In the genomic region with DNA sequence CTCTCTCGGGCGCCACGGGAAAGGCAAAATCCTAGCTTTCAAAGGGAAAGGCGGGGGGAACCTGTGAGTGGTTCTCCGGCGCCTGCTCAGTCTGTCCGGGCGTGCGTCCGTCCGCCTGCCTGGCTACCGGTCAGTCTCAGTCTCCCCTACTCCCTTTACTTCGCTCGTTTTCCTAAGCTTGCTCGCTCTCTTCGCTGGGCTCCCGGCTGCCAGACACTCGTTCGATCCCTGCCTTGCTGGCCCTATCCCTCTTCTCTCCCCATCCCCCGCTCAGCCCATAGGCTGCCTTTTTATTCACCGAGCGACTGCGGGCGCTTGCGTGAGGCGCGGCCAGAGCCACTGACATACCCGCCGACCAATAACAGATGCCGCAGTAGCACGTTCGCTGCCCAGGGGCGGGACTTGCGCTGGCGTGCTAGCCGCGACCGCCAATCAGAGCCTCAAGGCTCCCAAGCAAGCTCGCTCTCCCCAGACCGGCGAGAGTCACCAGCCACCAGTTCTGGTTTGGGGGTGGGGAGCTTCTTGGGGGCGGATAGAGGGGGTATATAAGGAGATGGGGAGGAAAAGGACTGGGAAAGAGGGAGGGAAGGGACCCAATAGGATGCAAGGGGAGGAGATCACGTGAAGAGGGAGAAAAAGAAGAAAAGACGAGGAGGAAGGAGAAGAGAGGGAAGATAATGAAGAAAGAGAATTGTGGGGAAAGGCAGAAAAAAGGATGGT, we compare ENCODE assay signal across 1 cellular context.
TF ChIP-seq lines count a peak whose summit lies in the region.

No MANE protein-coding gene starts in this region.

TF ChIP-seq in GM12878, 131 proteins besides CTCF, POLR2A, EP300 and RAD21 (continued from another document):
- TF ChIP-seq BHLHE40 (IDR thresholded peaks at IDR 0.05; ENCODE audit: borderline replicate concordance in 1 of 2, low read depth in 2 of 2, low read length in 1 of 2) = peak; percentile 71 to 92; a peak in 3 of 4 replicates
- TF ChIP-seq ZNF207 (IDR thresholded peaks at IDR 0.05; ENCODE audit: borderline replicate concordance) = no peak
- peak in 1 of 2 experiments; percentile 54; a peak in 1 of 3 replicates for TF ChIP-seq EGR1 (IDR thresholded peaks at IDR 0.05; ENCODE audit: borderline replicate concordance in 1 of 2, low read depth in 2 of 2, low read length in 2 of 2)
- peak; percentile 83 for TF ChIP-seq POLR2AphosphoS5 (IDR thresholded peaks at IDR 0.05; ENCODE audit: low read length)
- peak; percentile 61; the same call in 1 of the 2 replicates for TF ChIP-seq CREM (IDR thresholded peaks at IDR 0.05; ENCODE audit: low read depth)
- TF ChIP-seq NBN (IDR thresholded peaks at IDR 0.05) = peak; percentile 72
- peak; percentile 30; the same call in 1 of the 2 replicates for TF ChIP-seq RFX5 (IDR thresholded peaks at IDR 0.05; ENCODE audit: low read depth, low read length)
- no peak for TF ChIP-seq NR2C2 (IDR thresholded peaks at IDR 0.05; ENCODE audit: borderline replicate concordance, control insufficient read depth, insufficient read length, low read depth)
- TF ChIP-seq POLR2AphosphoS2 (IDR thresholded peaks at IDR 0.05; ENCODE audit: low read depth, low read length) = peak; percentile 63; the same call in 1 of the 2 replicates
- TF ChIP-seq, protein P1, sequence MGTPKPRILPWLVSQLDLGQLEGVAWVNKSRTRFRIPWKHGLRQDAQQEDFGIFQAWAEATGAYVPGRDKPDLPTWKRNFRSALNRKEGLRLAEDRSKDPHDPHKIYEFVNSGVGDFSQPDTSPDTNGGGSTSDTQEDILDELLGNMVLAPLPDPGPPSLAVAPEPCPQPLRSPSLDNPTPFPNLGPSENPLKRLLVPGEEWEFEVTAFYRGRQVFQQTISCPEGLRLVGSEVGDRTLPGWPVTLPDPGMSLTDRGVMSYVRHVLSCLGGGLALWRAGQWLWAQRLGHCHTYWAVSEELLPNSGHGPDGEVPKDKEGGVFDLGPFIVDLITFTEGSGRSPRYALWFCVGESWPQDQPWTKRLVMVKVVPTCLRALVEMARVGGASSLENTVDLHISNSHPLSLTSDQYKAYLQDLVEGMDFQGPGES (IDR thresholded peaks at IDR 0.05) = peak; percentile 72
- TF ChIP-seq TAF1 (IDR thresholded peaks at IDR 0.05; ENCODE audit: borderline replicate concordance, low read depth, low read length) = peak; percentile 75; the same call in 1 of the 2 replicates
- peak; percentile 89; the same call in 1 of the 2 replicates for TF ChIP-seq CHD2 (IDR thresholded peaks at IDR 0.05; ENCODE audit: borderline replicate concordance, low read depth, low read length)
- no peak for TF ChIP-seq ZSCAN29 (IDR thresholded peaks at IDR 0.05)
- TF ChIP-seq, protein P2, sequence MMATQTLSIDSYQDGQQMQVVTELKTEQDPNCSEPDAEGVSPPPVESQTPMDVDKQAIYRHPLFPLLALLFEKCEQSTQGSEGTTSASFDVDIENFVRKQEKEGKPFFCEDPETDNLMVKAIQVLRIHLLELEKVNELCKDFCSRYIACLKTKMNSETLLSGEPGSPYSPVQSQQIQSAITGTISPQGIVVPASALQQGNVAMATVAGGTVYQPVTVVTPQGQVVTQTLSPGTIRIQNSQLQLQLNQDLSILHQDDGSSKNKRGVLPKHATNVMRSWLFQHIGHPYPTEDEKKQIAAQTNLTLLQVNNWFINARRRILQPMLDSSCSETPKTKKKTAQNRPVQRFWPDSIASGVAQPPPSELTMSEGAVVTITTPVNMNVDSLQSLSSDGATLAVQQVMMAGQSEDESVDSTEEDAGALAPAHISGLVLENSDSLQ (IDR thresholded peaks at IDR 0.05) = peak; percentile 98
- TF ChIP-seq, protein P3, sequence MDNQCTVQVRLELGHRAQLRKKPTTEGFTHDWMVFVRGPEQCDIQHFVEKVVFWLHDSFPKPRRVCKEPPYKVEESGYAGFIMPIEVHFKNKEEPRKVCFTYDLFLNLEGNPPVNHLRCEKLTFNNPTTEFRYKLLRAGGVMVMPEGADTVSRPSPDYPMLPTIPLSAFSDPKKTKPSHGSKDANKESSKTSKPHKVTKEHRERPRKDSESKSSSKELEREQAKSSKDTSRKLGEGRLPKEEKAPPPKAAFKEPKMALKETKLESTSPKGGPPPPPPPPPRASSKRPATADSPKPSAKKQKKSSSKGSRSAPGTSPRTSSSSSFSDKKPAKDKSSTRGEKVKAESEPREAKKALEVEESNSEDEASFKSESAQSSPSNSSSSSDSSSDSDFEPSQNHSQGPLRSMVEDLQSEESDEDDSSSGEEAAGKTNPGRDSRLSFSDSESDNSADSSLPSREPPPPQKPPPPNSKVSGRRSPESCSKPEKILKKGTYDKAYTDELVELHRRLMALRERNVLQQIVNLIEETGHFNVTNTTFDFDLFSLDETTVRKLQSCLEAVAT (IDR thresholded peaks at IDR 0.05) = 0 out of 2 replicates have a peak, but pooled peaks have one; percentile 53
- TF ChIP-seq, protein P4, sequence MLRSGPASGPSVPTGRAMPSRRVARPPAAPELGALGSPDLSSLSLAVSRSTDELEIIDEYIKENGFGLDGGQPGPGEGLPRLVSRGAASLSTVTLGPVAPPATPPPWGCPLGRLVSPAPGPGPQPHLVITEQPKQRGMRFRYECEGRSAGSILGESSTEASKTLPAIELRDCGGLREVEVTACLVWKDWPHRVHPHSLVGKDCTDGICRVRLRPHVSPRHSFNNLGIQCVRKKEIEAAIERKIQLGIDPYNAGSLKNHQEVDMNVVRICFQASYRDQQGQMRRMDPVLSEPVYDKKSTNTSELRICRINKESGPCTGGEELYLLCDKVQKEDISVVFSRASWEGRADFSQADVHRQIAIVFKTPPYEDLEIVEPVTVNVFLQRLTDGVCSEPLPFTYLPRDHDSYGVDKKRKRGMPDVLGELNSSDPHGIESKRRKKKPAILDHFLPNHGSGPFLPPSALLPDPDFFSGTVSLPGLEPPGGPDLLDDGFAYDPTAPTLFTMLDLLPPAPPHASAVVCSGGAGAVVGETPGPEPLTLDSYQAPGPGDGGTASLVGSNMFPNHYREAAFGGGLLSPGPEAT (IDR thresholded peaks at IDR 0.05; ENCODE audit: low read depth) = no peak
- peak; percentile 73; the same call in 1 of the 2 replicates for TF ChIP-seq PML (IDR thresholded peaks at IDR 0.05; ENCODE audit: low read length)
- no peak for TF ChIP-seq EZH2 (IDR thresholded peaks at IDR 0.05; ENCODE audit: borderline replicate concordance, control insufficient read depth, low read depth, low read length)
- peak; percentile 23 for TF ChIP-seq FOS (IDR thresholded peaks at IDR 0.05; ENCODE audit: borderline replicate concordance, extremely low read depth, insufficient read length)
